8 cellular contexts compared by ENCODE assay signal in genomic region chr17:33049781-33050414, GRCh38. TPM values are rescaled to one million over a fixed set of nuclear protein-coding genes. Genes with fewer than 3 reads are reported as not detected.
A peak's percentile ranks its signal among the peaks of the same experiment; 100 is the strongest.
DNase-seq lines count a peak whose midpoint lies in the region; ATAC-seq and TF ChIP-seq lines count a peak whose summit lies in the region.

No MANE protein-coding gene starts in this region.

- H3K4me1 Mint-ChIP-seq in progenitor cell of endocrine pancreas (ENCODE audit: low read depth): no peaks in the 10 kb centered on the region

- H3K27ac ChIP-seq in heart left ventricle (no peak overlapping the region), aorta (ENCODE audit: low read depth in 1 of 2, low read length in 2 of 2) (no peak overlapping the region)

- TF ChIP-seq POLR2A in heart left ventricle (IDR thresholded peaks at IDR 0.05): no peak

- no peaks in the 10 kb centered on the region for H3K9me3 Mint-ChIP-seq in progenitor cell of endocrine pancreas (ENCODE audit: low read depth)

- H3K36me3 ChIP-seq in heart left ventricle (no peaks in the 10 kb centered on the region), aorta (ENCODE audit: control insufficient read depth in 1 of 2, insufficient read depth in 2 of 2, low read length in 1 of 2) (no peaks in the 10 kb centered on the region)

- no peak overlapping the region for H3K4me3 Mint-ChIP-seq in progenitor cell of endocrine pancreas (ENCODE audit: low read depth)

- H3K4me3 ChIP-seq in heart left ventricle: no peak overlapping the region
- H3K4me3 ChIP-seq in foreskin fibroblast (ENCODE audit: low read depth in 1 of 2, low read length in 2 of 2): no peak overlapping the region
- H3K4me3 ChIP-seq in aorta (ENCODE audit: low read length in 2 of 2): no peak overlapping the region

- DNase-seq in heart left ventricle (peak in 3 of 5 donors; percentile 21 to 42 (median 34)), Right ventricle myocardium inferior (ENCODE audit: missing footprints) (no peak), NCI-H2029 treated with DMSO at 0.1 percent for 48 hours (lab: John Stamatoyannopoulos, UW) (peak; percentile 16), foreskin fibroblast (peak; percentile 21 to 68), progenitor cell of endocrine pancreas (ENCODE audit: low spot score, unreplicated experiment) (peak; percentile 18), aorta (no peak)
- DNase-seq in activated CD8-positive, alpha-beta memory T cell treated with anti-CD3 and anti-CD28 coated beads, Interleukin-2, amount 50 U/mL, for 24 hours (ENCODE audit: extremely low read depth): peak; percentile 6

- WGBS in heart left ventricle, 4 donors: 51 to 62% (median 54%) methylated on average over 11 of the region's 11 CpGs
- 60 to 63% methylated on average over 11 of the region's 11 CpGs for WGBS in aorta, 2 donors

- no peaks in the 10 kb centered on the region for H3K36me3 Mint-ChIP-seq in progenitor cell of endocrine pancreas (ENCODE audit: insufficient read depth)

- H3K9me3 ChIP-seq in heart left ventricle (no peaks in the 10 kb centered on the region), aorta (ENCODE audit: control insufficient read depth, low read length) (no peaks in the 10 kb centered on the region)

- TF ChIP-seq CTCF in heart left ventricle (IDR thresholded peaks at IDR 0.05): peak; percentile 59 to 84 (median 76)
- peak; percentile 96 for TF ChIP-seq CTCF in foreskin fibroblast (IDR thresholded peaks at IDR 0.05; ENCODE audit: low read depth, low read length)
- peak; percentile 78 for TF ChIP-seq CTCF in progenitor cell of endocrine pancreas (IDR thresholded peaks at IDR 0.05; ENCODE audit: unreplicated experiment)

- intact Hi-C loops in heart left ventricle (cut with DNase I): loop anchor here in 5 of 10 donors (10.0 kb wide), 4 partner anchors 55 to 705 kb away; no protein-coding TSS in a partner anchor
- intact Hi-C loops in Right ventricle myocardium inferior (cut with DNase I): no loop called here
- intact Hi-C loops in aorta (cut with DNase I): loop anchor here in 1 of 2 donors (10.0 kb wide), 1 partner anchor 235 kb away; no protein-coding TSS in a partner anchor

- no peak overlapping the region for H3K27ac Mint-ChIP-seq in progenitor cell of endocrine pancreas

- H3K27me3 ChIP-seq in heart left ventricle (peaks cover 0 to 21% (median 0%) of the 10 kb centered on the region in 9 donors), aorta (ENCODE audit: control insufficient read depth in 1 of 2, insufficient read depth in 2 of 2, low read length in 1 of 2) (peaks cover 0 to 4% of the 10 kb centered on the region in 2 donors)

- ATAC-seq in heart left ventricle (no peak), Right ventricle myocardium inferior (no peak), aorta (ENCODE audit: low FRiP score) (no peak), GM18511 (IDR thresholded peaks at IDR 0.05; ENCODE audit: unreplicated experiment) (no peak)

- H3K4me1 ChIP-seq in heart left ventricle: peaks cover 0 to 1% (median 0%) of the 10 kb centered on the region in 12 donors
- H3K4me1 ChIP-seq in aorta (ENCODE audit: control insufficient read depth in 1 of 2, insufficient read depth in 2 of 2, low read length in 2 of 2): no peaks in the 10 kb centered on the region

- H3K27me3 Mint-ChIP-seq in progenitor cell of endocrine pancreas: peaks cover 24% of the 10 kb centered on the region

RNA-seq across cellular contexts. Expression of gene SPACA3, which starts 58.3 kb away (rescaled TPM):
- not detected for total RNA-seq in heart left ventricle
- not detected for polyA plus RNA-seq in heart left ventricle
- not detected for total RNA-seq in Right ventricle myocardium inferior
- total RNA-seq in progenitor cell of endocrine pancreas: not detected in 2 replicates
- not detected for total RNA-seq in aorta
- polyA plus RNA-seq in aorta: not detected

Comparison
In these comparisons a context has a peak if more than half of its experiments do, and no peak if none do; other contexts are left out.
1. DNase-seq: peak in heart left ventricle (3 of 5), NCI-H2029 treated with DMSO at 0.1 percent for 48 hours (single experiment), activated CD8-positive, alpha-beta memory T cell treated with anti-CD3 and anti-CD28 coated beads, Interleukin-2, amount 50 U/mL, for 24 hours (single experiment), foreskin fibroblast (2 of 2) and progenitor cell of endocrine pancreas (single experiment); none in Right ventricle myocardium inferior (single experiment) and aorta (0 of 2).
2. Peak in every context shown above with its lines, with median percentiles within 50 percentile points of each other: CTCF ChIP-seq.